8 cellular contexts compared by ENCODE assay signal in the genomic region with DNA sequence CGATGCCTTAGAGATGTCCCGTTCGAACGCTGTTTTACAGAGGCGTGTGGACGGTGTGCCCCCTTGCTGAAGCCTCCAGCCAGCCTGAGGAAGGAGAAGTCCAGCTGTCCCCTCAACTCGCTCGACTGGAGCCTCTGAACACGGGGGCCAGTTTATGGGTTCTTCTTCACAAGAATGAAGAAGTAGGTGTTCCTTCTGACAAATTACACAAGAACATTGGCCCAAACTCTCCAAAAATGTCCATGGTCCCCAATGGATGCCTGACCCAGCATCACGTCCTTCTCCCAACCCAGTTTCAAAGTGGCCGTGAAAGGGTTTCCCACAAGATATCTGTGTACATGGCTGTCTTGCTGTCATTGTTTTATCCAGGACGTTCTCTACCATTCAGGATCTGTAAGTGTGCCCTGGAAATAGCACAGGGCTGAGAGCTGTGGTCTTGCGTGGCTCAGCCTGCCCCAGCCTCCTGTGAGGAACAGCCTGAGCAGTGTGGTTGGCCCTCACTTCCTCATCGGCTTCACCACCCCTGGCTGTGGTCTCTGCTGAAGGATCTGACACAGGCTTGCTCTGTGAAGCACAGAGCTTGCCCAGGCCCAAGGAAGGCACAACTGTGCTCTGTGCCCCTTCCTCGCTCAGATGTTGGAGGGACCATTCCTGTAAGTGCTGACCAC. TPM values are rescaled to one million over a fixed set of nuclear protein-coding genes. Genes with fewer than 3 reads are reported as not detected.
DNase-seq lines count a peak whose midpoint lies in the region; ATAC-seq lines count a peak whose summit lies in the region.
"Had no signal": no experiment of that assay in that cellular context is flagged by ENCODE, and none has a peak within 500 bp of the region (broad histone marks: within the 10 kb centered on the region; RNA-seq: fewer than 3 reads in every experiment).

No MANE protein-coding gene starts in this region.

- H3K27me3 Mint-ChIP-seq in activated CD4-positive, alpha-beta T cell treated with anti-CD3 and anti-CD28 coated beads for 36 hours, result no peaks in the 10 kb centered on the region

- CTCF ChIA-PET in activated CD4-positive, alpha-beta T cell treated with anti-CD3 and anti-CD28 coated beads for 36 hours (lab: Charles Lee), result interaction anchor here (0.6 to 1.4 kb wide), 2 partner anchors 9 to 86 kb away, joined by 4 read pairs; no protein-coding TSS in a partner anchor

- POLR2A ChIA-PET in activated CD4-positive, alpha-beta T cell treated with anti-CD3 and anti-CD28 coated beads for 36 hours (lab: Charles Lee), result interaction anchor here (0.5 kb wide), 1 partner anchor 305 kb away, joined by 4 read pairs; no protein-coding TSS in a partner anchor

- ATAC-seq in HG03039 (IDR thresholded peaks at IDR 0.05; ENCODE audit: unreplicated experiment) (peak; percentile 60), left ventricle myocardium superior (peak; percentile 80), GM21423 (IDR thresholded peaks at IDR 0.05; ENCODE audit: unreplicated experiment) (no peak)
- ATAC-seq in activated CD4-positive, alpha-beta T cell treated with anti-CD3 and anti-CD28 coated beads for 36 hours, result peak; percentile 93

- peaks cover 31% of the 10 kb centered on the region for H3K4me1 Mint-ChIP-seq in activated CD4-positive, alpha-beta T cell treated with anti-CD3 and anti-CD28 coated beads for 36 hours

- peak; percentile 55 for DNase-seq in activated CD4-positive, alpha-beta T cell treated with anti-CD3 and anti-CD28 coated beads for 36 hours
- DNase-seq in left ventricle myocardium superior (peak; percentile 53), GOT3 (lab: John Stamatoyannopoulos, UW) (no peak), NCI-H748 (lab: John Stamatoyannopoulos, UW; ENCODE audit: unreplicated experiment) (no peak)
- peak; percentile 12 for DNase-seq in stimulated activated naive CD4-positive, alpha-beta T cell treated with Interleukin-2 at 50 U/mL for 16 hours (lab: John Stamatoyannopoulos, UW)

- peaks cover 1% of the 10 kb centered on the region for H3K9me3 Mint-ChIP-seq in activated CD4-positive, alpha-beta T cell treated with anti-CD3 and anti-CD28 coated beads for 36 hours (ENCODE audit: low read depth)

- peak overlapping the region; percentile 64 for H3K27ac Mint-ChIP-seq in activated CD4-positive, alpha-beta T cell treated with anti-CD3 and anti-CD28 coated beads for 36 hours

- H3K4me3 Mint-ChIP-seq in activated CD4-positive, alpha-beta T cell treated with anti-CD3 and anti-CD28 coated beads for 36 hours, result no peak overlapping the region

- intact Hi-C loops in activated CD4-positive, alpha-beta T cell treated with anti-CD3 and anti-CD28 coated beads for 36 hours (cut with DNase I, micrococcal nuclease), result no loop called here
- intact Hi-C loops in left ventricle myocardium superior (cut with micrococcal nuclease), result no loop called here

- no peaks in the 10 kb centered on the region for H3K36me3 Mint-ChIP-seq in activated CD4-positive, alpha-beta T cell treated with anti-CD3 and anti-CD28 coated beads for 36 hours (ENCODE audit: low read depth)

RNA-seq across cellular contexts. Expression of gene S100B, which starts 1.0 kb away (rescaled TPM):
- not detected for total RNA-seq in activated CD4-positive, alpha-beta T cell treated with anti-CD3 and anti-CD28 coated beads for 36 hours
- total RNA-seq in left ventricle myocardium superior, result 3.5 TPM
- total RNA-seq: endothelial cell of umbilical vein had no signal

RNA-seq across cellular contexts. Expression of gene PRMT2, which starts 29.6 kb away (rescaled TPM):
- total RNA-seq in activated CD4-positive, alpha-beta T cell treated with anti-CD3 and anti-CD28 coated beads for 36 hours, result 10 to 100 TPM; 60.9 to 74.1 TPM
- total RNA-seq in left ventricle myocardium superior, result 56.8 TPM

Comparison
In these comparisons a context has a peak if more than half of its experiments do, and no peak if none do; other contexts are left out.
1. DNase-seq: peak in activated CD4-positive, alpha-beta T cell treated with anti-CD3 and anti-CD28 coated beads for 36 hours (single experiment), left ventricle myocardium superior (single experiment) and stimulated activated naive CD4-positive, alpha-beta T cell treated with Interleukin-2 at 50 U/mL for 16 hours (single experiment); none in GOT3 (single experiment) and NCI-H748 (single experiment).